Comparison of ENCODE assay signal across 21 cellular contexts in the genomic region with DNA sequence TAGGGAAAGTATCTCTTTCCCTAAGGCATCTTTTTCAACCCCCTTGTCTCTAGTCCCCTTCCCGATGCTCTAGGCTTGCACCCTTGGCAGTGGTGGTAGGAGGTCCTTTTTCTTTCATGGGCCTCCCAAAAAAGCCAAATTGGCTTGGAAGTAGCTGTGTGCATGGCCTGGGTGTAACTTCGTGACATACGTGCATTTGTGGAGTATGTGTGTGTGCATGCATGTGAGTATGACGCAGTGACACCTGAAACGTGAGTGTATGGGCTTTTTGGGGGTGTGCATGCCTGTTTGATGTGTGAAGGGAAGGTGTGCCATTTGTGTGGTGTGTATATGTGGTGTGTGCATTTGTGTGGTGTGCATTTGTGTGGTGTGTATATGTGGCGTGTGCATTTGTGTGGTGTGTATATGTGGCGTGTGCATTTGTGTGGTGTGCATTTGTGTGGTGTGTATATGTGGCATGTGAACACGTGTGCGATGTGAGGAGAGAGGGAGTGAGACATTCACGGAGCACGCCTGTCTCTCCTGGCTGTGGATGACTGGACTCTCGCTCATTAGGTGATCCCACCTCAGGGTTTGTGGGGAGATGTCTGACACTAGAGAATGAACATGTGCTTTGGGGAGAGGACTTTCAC. TPM values are rescaled to one million over a fixed set of nuclear protein-coding genes. Genes with fewer than 3 reads are reported as not detected.
DNase-seq lines count a peak whose midpoint lies in the region; ATAC-seq and TF ChIP-seq lines count a peak whose summit lies in the region.
"Had no signal": no experiment of that assay in that cellular context is flagged by ENCODE, and none has a peak within 500 bp of the region (broad histone marks: within the 10 kb centered on the region; RNA-seq: fewer than 3 reads in every experiment).

No MANE protein-coding gene starts in this region.

- H3K23ac ChIP-seq in mesenchymal stem cell (ENCODE audit: low read length in 2 of 2) = no peak overlapping the region

- peak overlapping the region; percentile 56 for H3K9ac ChIP-seq in mesenchymal stem cell (ENCODE audit: low read length)

- H3K4ac ChIP-seq in mesenchymal stem cell (ENCODE audit: low read depth in 1 of 2, low read length in 2 of 2) = no peak overlapping the region

- H3K14ac ChIP-seq in mesenchymal stem cell (ENCODE audit: low read length in 2 of 2) = no peak overlapping the region

- H3K4me2 ChIP-seq in mesenchymal stem cell (ENCODE audit: low read length, poor library complexity, severe bottlenecking) = no peak overlapping the region

- no peaks in the 10 kb centered on the region for H3K79me1 ChIP-seq in mesenchymal stem cell (replicated peaks; ENCODE audit: low read length, poor library complexity, severe bottlenecking)

- WGBS in mesenchymal stem cell = 94% methylated on average over 11 of the region's 12 CpGs
- WGBS in transverse colon (ENCODE audit: low coverage in 1 of 2), 2 donors = 72 to 77% methylated on average over 8 to 12 of the region's 12 CpGs

- H3K27ac ChIP-seq in mesenchymal stem cell (ENCODE audit: low read length, poor library complexity, severe bottlenecking) (peak overlapping the region; percentile 2), transverse colon (peak overlapping the region in 3 of 4 donors; percentile 55 to 83 (median 70))
- H3K27ac ChIP-seq: WERI-Rb-1 had no signal

- no peak overlapping the region for H4K91ac ChIP-seq in mesenchymal stem cell (ENCODE audit: low read length)

- H3K36me3 ChIP-seq in mesenchymal stem cell (ENCODE audit: control insufficient read depth in 1 of 2, insufficient read depth in 2 of 2, low read depth in 1 of 2, low read length in 2 of 2) (peaks cover 49 to 59% of the 10 kb centered on the region in 2 experiments), transverse colon (peaks cover 0 to 27% (median 7%) of the 10 kb centered on the region in 4 donors)

- TF ChIP-seq CTCF in brain (conservative IDR thresholded peaks at IDR 0.05) (no peak), transverse colon (IDR thresholded peaks at IDR 0.05) (no peak)

- H2AK5ac ChIP-seq in mesenchymal stem cell (ENCODE audit: low read length, severe bottlenecking) = no peak overlapping the region

- H3K4me1 ChIP-seq in mesenchymal stem cell (ENCODE audit: control insufficient read depth, insufficient read depth, low read depth, low read length) (peaks cover 38% of the 10 kb centered on the region), transverse colon (peaks cover 40 to 63% (median 44%) of the 10 kb centered on the region in 4 donors)

- H3K9me3 Mint-ChIP-seq in activated naive CD4-positive, alpha-beta T cell treated with anti-CD3 and anti-CD28 coated beads, Interleukin-2, amount 50 U/mL, for 24 hours = no peaks in the 10 kb centered on the region
- no peaks in the 10 kb centered on the region for H3K9me3 Mint-ChIP-seq in brain
- H3K9me3 Mint-ChIP-seq: activated T-helper 1 cell treated with anti-CD3 and anti-CD28 coated beads, Interleukin-12 subunit alpha, Interleukin-12 subunit beta, Interleukin-2, Interleukin-4 antibody, amounts not matched to agents 30 ng/mL and 10 ng/mL and 1 ng/mL, durations not matched to agents 14 hours and 24 hours and 36 hours; CD4-positive, alpha-beta T cell had no signal

- no peak overlapping the region for H2BK120ac ChIP-seq in mesenchymal stem cell (ENCODE audit: low read depth, low read length)

- H3K27me3 Mint-ChIP-seq in activated naive CD4-positive, alpha-beta T cell treated with anti-CD3 and anti-CD28 coated beads, Interleukin-2, amount 50 U/mL, for 24 hours = no peaks in the 10 kb centered on the region
- peaks cover under 1% of the 10 kb centered on the region for H3K27me3 Mint-ChIP-seq in brain
- H3K27me3 Mint-ChIP-seq: CD4-positive, alpha-beta T cell had no signal

- ATAC-seq in GM21390 (IDR thresholded peaks at IDR 0.05; ENCODE audit: unreplicated experiment) = no peak

- in situ Hi-C loops in transverse colon (cut with MboI; ENCODE audit: low pct_ligation_motif_present in 1 of 4, low pct_unique_long_range_greater_than_20kb in 1 of 4, low sequenced_read_pairs in 3 of 4) = no loop called here

- no peak overlapping the region for H4K8ac ChIP-seq in mesenchymal stem cell (ENCODE audit: low read length)

- no peak overlapping the region for H3K4me3 ChIP-seq in mesenchymal stem cell (ENCODE audit: insufficient read depth in 1 of 2, low read depth in 1 of 2, low read length in 2 of 2)
- H3K4me3 ChIP-seq in transverse colon = no peak overlapping the region
- H3K4me3 ChIP-seq: skin epidermis had no signal

- no peak overlapping the region for H3K18ac ChIP-seq in mesenchymal stem cell (ENCODE audit: low read depth in 1 of 2, low read length in 2 of 2)

- no peak overlapping the region for H2BK12ac ChIP-seq in mesenchymal stem cell (ENCODE audit: low read length in 2 of 2)

- H2AFZ ChIP-seq in mesenchymal stem cell (ENCODE audit: low read depth, low read length) = no peak overlapping the region

- H3K27me3 ChIP-seq in mesenchymal stem cell (ENCODE audit: control insufficient read depth in 1 of 2, insufficient read depth in 1 of 2, low read length in 2 of 2) (no peaks in the 10 kb centered on the region), transverse colon (no peaks in the 10 kb centered on the region)

- intact Hi-C loops in transverse colon (cut with DNase I; ENCODE audit: low total_unique reads) = no loop called here

- H2BK5ac ChIP-seq in mesenchymal stem cell (ENCODE audit: low read depth, low read length, poor library complexity, severe bottlenecking) = no peak overlapping the region

- no peak for TF ChIP-seq POLR2A in transverse colon (IDR thresholded peaks at IDR 0.05)

- no peaks in the 10 kb centered on the region for H3K36me3 Mint-ChIP-seq in activated naive CD4-positive, alpha-beta T cell treated with anti-CD3 and anti-CD28 coated beads, Interleukin-2, amount 50 U/mL, for 24 hours
- H3K36me3 Mint-ChIP-seq in brain = peaks cover 16% of the 10 kb centered on the region

- TF ChIP-seq EP300 in transverse colon (IDR thresholded peaks at IDR 0.05; ENCODE audit: low read depth) = no peak

- H2BK15ac ChIP-seq in mesenchymal stem cell (ENCODE audit: low read depth, poor library complexity, severe bottlenecking) = no peak overlapping the region

- DNase-seq in activated naive CD4-positive, alpha-beta T cell treated with anti-CD3 and anti-CD28 coated beads, Interleukin-2, amount 50 U/mL, for 16 hours = no peak
- no peak for DNase-seq in mesenchymal stem cell
- DNase-seq in transverse colon = no peak
- DNase-seq in DMS79 treated with DMSO at 0.1 percent for 48 hours (lab: John Stamatoyannopoulos, UW) = no peak
- DNase-seq in NCI-H446 treated with DMSO at 0.1 percent for 48 hours (lab: John Stamatoyannopoulos, UW) = no peak
- DNase-seq: CD4-positive, alpha-beta T cell; DND-41; NCI-H226; NK-92 treated with Interleukin-12 subunit alpha and Interleukin-12 subunit beta, amount 100 ng/mL, for 24 hours; WERI-Rb-1 had no signal

- peak overlapping the region; percentile 31 for H3K27ac Mint-ChIP-seq in activated naive CD4-positive, alpha-beta T cell treated with anti-CD3 and anti-CD28 coated beads, Interleukin-2, amount 50 U/mL, for 24 hours
- peak overlapping the region; percentile 51 to 94 (median 87) for H3K27ac Mint-ChIP-seq in brain
- H3K27ac Mint-ChIP-seq: activated T-helper 1 cell treated with anti-CD3 and anti-CD28 coated beads, Interleukin-12 subunit alpha, Interleukin-12 subunit beta, Interleukin-2, Interleukin-4 antibody, amounts not matched to agents 30 ng/mL and 10 ng/mL and 1 ng/mL, durations not matched to agents 14 hours and 24 hours and 36 hours; CD4-positive, alpha-beta T cell had no signal

- no peaks in the 10 kb centered on the region for H3K4me1 Mint-ChIP-seq in activated naive CD4-positive, alpha-beta T cell treated with anti-CD3 and anti-CD28 coated beads, Interleukin-2, amount 50 U/mL, for 24 hours
- H3K4me1 Mint-ChIP-seq in brain = peaks cover 73% of the 10 kb centered on the region

- H3K4me3 Mint-ChIP-seq in activated naive CD4-positive, alpha-beta T cell treated with anti-CD3 and anti-CD28 coated beads, Interleukin-2, amount 50 U/mL, for 24 hours = no peak overlapping the region
- H3K4me3 Mint-ChIP-seq in brain = peak overlapping the region in 2 of 5 experiments; percentile 12 to 36
- H3K4me3 Mint-ChIP-seq: activated T-helper 1 cell treated with anti-CD3 and anti-CD28 coated beads, Interleukin-12 subunit alpha, Interleukin-12 subunit beta, Interleukin-2, Interleukin-4 antibody, amounts not matched to agents 30 ng/mL and 10 ng/mL and 1 ng/mL, durations not matched to agents 14 hours and 24 hours and 36 hours; CD4-positive, alpha-beta T cell had no signal

- H3K9me3 ChIP-seq in mesenchymal stem cell (ENCODE audit: control insufficient read depth, low read length) (no peaks in the 10 kb centered on the region), transverse colon (no peaks in the 10 kb centered on the region)

RNA-seq across cellular contexts. Expression of gene IGFBP4, which starts 15.7 kb away (rescaled TPM):
- 50.5 TPM for polyA plus RNA-seq in brain (ENCODE audit: insufficient read depth, low read depth, low replicate concordance)
- polyA plus RNA-seq in mesenchymal stem cell (2013, experiment 1 of 2) = 339 TPM
- 339 TPM for polyA plus RNA-seq in mesenchymal stem cell (2013, experiment 2 of 2)
- 100 to 1,000 TPM in 3 of 4 donors, 10 to 100 TPM in 1; 98.4 to 302 (median 166) TPM for total RNA-seq in transverse colon

RNA-seq across cellular contexts. Expression of gene TOP2A, which starts 41.3 kb away (rescaled TPM):
- 141 TPM for polyA plus RNA-seq in brain (ENCODE audit: insufficient read depth, low read depth, low replicate concordance)
- 14.5 TPM for polyA plus RNA-seq in mesenchymal stem cell (2013, experiment 1 of 2)
- 15.0 TPM for polyA plus RNA-seq in mesenchymal stem cell (2013, experiment 2 of 2)
- 10 to 100 TPM in 1 of 4 donors, 1 to 10 TPM in 2, under 1 TPM in 1; 0.37 to 25.5 (median 7.5) TPM for total RNA-seq in transverse colon

RNA-seq across cellular contexts. Expression of gene TNS4, which starts 42.5 kb away (rescaled TPM):
- polyA plus RNA-seq in brain (ENCODE audit: insufficient read depth, low read depth, low replicate concordance) = not detected
- not detected for polyA plus RNA-seq in mesenchymal stem cell (2013, experiment 1 of 2)
- 0.12 TPM for polyA plus RNA-seq in mesenchymal stem cell (2013, experiment 2 of 2)
- total RNA-seq in transverse colon = 1 to 10 TPM in 3 of 4 donors, not detected in 1; 1.2 to 4.2 (median 2.5) TPM
- total RNA-seq: A673, cerebellum, frontal cortex, left ventricle myocardium superior, M059J, RPMI7951 had no signal
